Comparison of ENCODE assay signal across 15 cellular contexts in genomic region chr2:128405467-128405900, GRCh38.
"Had no signal": no experiment of that assay in that cellular context is flagged by ENCODE, and none has a peak within 500 bp of the region (broad histone marks: within the 10 kb centered on the region; RNA-seq: fewer than 3 reads in every experiment).

No MANE protein-coding gene starts in this region.

- H3K4me3 Mint-ChIP-seq: activated T-cell treated with anti-CD3 and anti-CD28 coated beads, Interleukin-2, amount 50 U/mL, for 4 hours; central memory CD8-positive, alpha-beta T cell; neural crest cell; stimulated activated naive B cell treated with anti-CD40 and anti-IgM and Interleukin-4, amounts not matched to agents 10 μg/mL and 1 μg/mL and 100 μg/mL, for 72 hours had no signal

- H3K4me1 Mint-ChIP-seq: stimulated activated naive B cell treated with anti-CD40 and anti-IgM and Interleukin-4, amounts not matched to agents 10 μg/mL and 1 μg/mL and 100 μg/mL, for 72 hours had no signal

- H3K36me3 Mint-ChIP-seq: activated naive CD4-positive, alpha-beta T cell treated with anti-CD3 and anti-CD28 coated beads, Interleukin-2, amount 50 U/mL, for 72 hours; stimulated activated naive B cell treated with anti-CD40 and anti-IgM and Interleukin-4, amounts not matched to agents 10 μg/mL and 1 μg/mL and 100 μg/mL, for 72 hours had no signal

- H3K27ac Mint-ChIP-seq: stimulated activated naive B cell treated with anti-CD40 and anti-IgM and Interleukin-4, amounts not matched to agents 10 μg/mL and 1 μg/mL and 100 μg/mL, for 72 hours had no signal

- H3K4me3 ChIP-seq: pancreas, upper lobe of left lung had no signal

- H3K9me3 Mint-ChIP-seq: activated naive CD4-positive, alpha-beta T cell treated with anti-CD3 and anti-CD28 coated beads, Interleukin-2, amount 50 U/mL, for 72 hours; activated T-cell treated with anti-CD3 and anti-CD28 coated beads, Interleukin-2, amount 50 U/mL, for 4 hours; central memory CD8-positive, alpha-beta T cell; neural crest cell; stimulated activated naive B cell treated with anti-CD40 and anti-IgM and Interleukin-4, amounts not matched to agents 10 μg/mL and 1 μg/mL and 100 μg/mL, for 72 hours had no signal

- H3K27me3 Mint-ChIP-seq: stimulated activated naive B cell treated with anti-CD40 and anti-IgM and Interleukin-4, amounts not matched to agents 10 μg/mL and 1 μg/mL and 100 μg/mL, for 72 hours had no signal

- DNase-seq: activated CD4-positive, CD25-positive, alpha-beta regulatory T cell treated with anti-CD3 and anti-CD28 coated beads, Interleukin-2, amount 50 U/mL, for 72 hours; activated gamma-delta T cell; activated T-cell treated with anti-CD3 and anti-CD28 coated beads, Interleukin-2, amount 50 U/mL, for 4 hours; effector memory CD4-positive, alpha-beta T cell; foreskin keratinocyte; glutamatergic neuron; hypothalamus; stimulated activated CD4-positive, alpha-beta T cell treated with anti-CD3 and anti-CD28 coated beads, Interleukin-15, amount 100 ng/mL, for 24 hours; stimulated activated CD4-positive, alpha-beta T cell treated with anti-CD3 and anti-CD28 coated beads, Interleukin-4, amount 100 ng/mL, for 1 hour; stimulated activated naive B cell treated with anti-CD40 and anti-IgM and Interleukin-4, amounts not matched to agents 10 μg/mL and 1 μg/mL and 100 μg/mL, for 72 hours had no signal

- ATAC-seq: activated naive CD4-positive, alpha-beta T cell treated with anti-CD3 and anti-CD28 coated beads, Interleukin-2, amount 50 U/mL, for 72 hours; activated T-cell treated with anti-CD3 and anti-CD28 coated beads, Interleukin-2, amount 50 U/mL, for 4 hours; foreskin keratinocyte; stimulated activated naive B cell treated with anti-CD40 and anti-IgM and Interleukin-4, amounts not matched to agents 10 μg/mL and 1 μg/mL and 100 μg/mL, for 72 hours had no signal
